8 cellular contexts compared by ENCODE assay signal in the genomic region with DNA sequence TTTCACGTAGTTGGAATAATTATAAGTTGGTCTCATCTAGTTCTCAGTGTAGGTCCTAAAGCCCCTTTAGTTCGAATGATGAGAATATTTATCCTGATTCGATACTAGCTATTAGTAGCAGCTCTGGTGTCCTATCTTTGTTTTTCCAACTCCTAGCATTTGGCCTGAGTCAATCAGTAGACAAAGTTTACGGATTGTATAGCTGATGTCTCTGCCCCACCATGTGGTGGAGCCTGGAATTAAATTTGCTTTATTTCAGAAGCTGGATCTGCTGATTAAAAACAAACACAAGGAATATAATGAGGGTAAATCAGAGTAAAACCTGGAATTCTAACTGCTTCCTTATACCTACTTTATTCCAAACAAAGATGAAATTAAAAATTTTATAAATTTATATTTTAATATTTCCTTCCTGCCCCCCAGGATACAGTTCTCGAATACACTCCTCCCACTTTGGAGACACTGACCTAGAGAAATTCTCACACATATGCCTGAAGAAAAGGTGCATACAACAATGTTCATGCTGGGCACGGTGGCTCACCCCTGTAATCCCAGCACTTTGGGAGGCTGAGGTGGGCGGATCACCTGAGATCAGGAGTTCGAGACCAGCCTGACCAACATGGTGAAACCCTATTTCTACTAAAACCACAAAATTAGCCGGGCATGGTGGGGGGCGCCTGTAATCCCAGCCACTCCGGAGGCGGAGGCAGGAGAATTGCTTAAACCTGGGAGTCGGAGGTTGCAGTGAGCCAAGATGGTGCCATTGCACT. TPM values are rescaled to one million over a fixed set of nuclear protein-coding genes. Genes with fewer than 3 reads are reported as not detected.
DNase-seq lines count a peak whose midpoint lies in the region; ATAC-seq, FAIRE-seq and TF ChIP-seq lines count a peak whose summit lies in the region.

No MANE protein-coding gene starts in this region.

- no peaks in the 10 kb centered on the region for H3K27me3 ChIP-seq in keratinocyte (ENCODE audit: control insufficient read depth, extremely low read depth, insufficient read depth, low read length)
- H3K27me3 ChIP-seq in upper lobe of right lung = no peaks in the 10 kb centered on the region

- no peaks in the 10 kb centered on the region for H3K79me2 ChIP-seq in keratinocyte (ENCODE audit: control insufficient read depth, insufficient read depth, low read length)

- ATAC-seq in upper lobe of right lung (peak; percentile 47), HG02970 (IDR thresholded peaks at IDR 0.05; ENCODE audit: low FRiP score, unreplicated experiment) (no peak), GM21529 (IDR thresholded peaks at IDR 0.05; ENCODE audit: unreplicated experiment) (no peak)

- H3K36me3 ChIP-seq in keratinocyte (ENCODE audit: control insufficient read depth in 2 of 2, extremely low read depth in 1 of 2, insufficient read depth in 2 of 2, low read length in 2 of 2) (no peaks in the 10 kb centered on the region), upper lobe of right lung (no peaks in the 10 kb centered on the region)

- intact Hi-C loops in upper lobe of right lung (cut with DNase I) = no loop called here

- in situ Hi-C loops in T47D (cut with HindIII; ENCODE audit: low pct_unique_long_range_greater_than_20kb, low sequenced_read_pairs) = no loop called here

- no peak overlapping the region for H3K27ac ChIP-seq in keratinocyte (ENCODE audit: control insufficient read depth, insufficient read depth, low read length)
- H3K27ac ChIP-seq in upper lobe of right lung = no peak overlapping the region

- H4K20me1 ChIP-seq in keratinocyte (ENCODE audit: control insufficient read depth, extremely low read depth, insufficient read depth, low read length) = no peaks in the 10 kb centered on the region

- DNase-seq in Ammon's horn (ENCODE audit: low spot score) = peak; percentile 66
- DNase-seq in NCI-H345 treated with DMSO at 0.1 percent for 48 hours (lab: John Stamatoyannopoulos, UW; ENCODE audit: unreplicated experiment) = peak; percentile 5
- DNase-seq in T47D (ENCODE audit: low read depth in 1 of 2, low spot score in 1 of 2) = peak; percentile 72 to 73
- DNase-seq in keratinocyte (ENCODE audit: low read depth, low spot score) = no peak
- no peak for DNase-seq in upper lobe of right lung

- H3K9me3 ChIP-seq in keratinocyte (ENCODE audit: control insufficient read depth, low read depth, low read length) = no peaks in the 10 kb centered on the region
- H3K9me3 ChIP-seq in upper lobe of right lung = no peaks in the 10 kb centered on the region

- H3K9ac ChIP-seq in keratinocyte (ENCODE audit: control insufficient read depth, extremely low read depth, insufficient read depth, low read length) = no peak overlapping the region

- H3K4me1 ChIP-seq in keratinocyte (ENCODE audit: control insufficient read depth, extremely low read depth, insufficient read depth, low read length) (peaks cover 19% of the 10 kb centered on the region), upper lobe of right lung (no peaks in the 10 kb centered on the region)

- dilution Hi-C loops in keratinocyte (cut with MboI; ENCODE audit: extremely low pct_ligation_motif_present, low sequenced_read_pairs) = no loop called here

- no peak overlapping the region for H2AFZ ChIP-seq in keratinocyte (ENCODE audit: control insufficient read depth, low read length)

- TF ChIP-seq CTCF in GM12873 (IDR thresholded peaks at IDR 0.05; ENCODE audit: insufficient read depth, low read depth, low read length, missing control alignments) (peak; percentile 47), keratinocyte (optimal IDR thresholded peaks at IDR 0.05 in 1 of 3, IDR thresholded peaks at IDR 0.05 in 1 of 3, conservative IDR thresholded peaks at IDR 0.05 in 1 of 3; ENCODE audit: extremely low read depth in 1 of 3, insufficient read depth in 2 of 3, low read length in 3 of 3) (peak; percentile 43 to 55 (median 43)), upper lobe of right lung (IDR thresholded peaks at IDR 0.05) (peak; percentile 63)

- no peak overlapping the region for H3K4me2 ChIP-seq in keratinocyte (ENCODE audit: control insufficient read depth, extremely low read depth, insufficient read depth, low read depth, low read length)

- no peak for FAIRE-seq in keratinocyte (lab: Jason Lieb, UNC)

- H3K9me1 ChIP-seq in keratinocyte (ENCODE audit: control insufficient read depth, extremely low read depth, insufficient read depth, low read length) = no peaks in the 10 kb centered on the region

- H3K4me3 ChIP-seq in keratinocyte (ENCODE audit: control insufficient read depth in 2 of 3, extremely low read depth in 1 of 3, insufficient read depth in 2 of 3, low read depth in 1 of 3, low read length in 3 of 3) = no peak overlapping the region
- no peak overlapping the region for H3K4me3 ChIP-seq in upper lobe of right lung

RNA-seq across cellular contexts. Expression of a gene that starts 7.6 kb away (rescaled TPM):
- 5.9 to 12.0 TPM (median 6.4 TPM) in 3 replicates for polyA plus RNA-seq in keratinocyte
- polyA plus RNA-seq in keratinocyte (2011; ENCODE audit: low read depth) = 23.2 TPM
- polyA plus RNA-seq in keratinocyte (2011; cell fraction: cytosol; rRNA removed) = 4.8 and 9.3 TPM in 2 replicates
- polyA plus RNA-seq in keratinocyte (2011; cell fraction: nucleus; rRNA removed) = 4.6 and 10.4 TPM in 2 replicates
- polyA plus RNA-seq in keratinocyte (2012; ENCODE audit: low replicate concordance) = 3.9 and 8.4 TPM in 2 replicates
- 0.82 to 4.6 TPM (median 0.85 TPM) in 3 replicates for polyA minus RNA-seq in keratinocyte
- 3.1 TPM for polyA minus RNA-seq in keratinocyte (2011; cell fraction: cytosol; rRNA and poly(A)+ RNA removed)
- 2.3 and 13.7 TPM in 2 replicates for polyA minus RNA-seq in keratinocyte (2011; cell fraction: nucleus; rRNA and poly(A)+ RNA removed)
- 7.0 TPM for total RNA-seq in upper lobe of right lung

RNA-seq across cellular contexts. Expression of a gene that starts 9.4 kb away (rescaled TPM):
- polyA plus RNA-seq in keratinocyte = 6.2 to 12.1 TPM (median 10.9 TPM) in 3 replicates
- 13.0 TPM for polyA plus RNA-seq in keratinocyte (2011; ENCODE audit: low read depth)
- 3.9 and 9.4 TPM in 2 replicates for polyA plus RNA-seq in keratinocyte (2011; cell fraction: cytosol; rRNA removed)
- 17.7 and 20.1 TPM in 2 replicates for polyA plus RNA-seq in keratinocyte (2011; cell fraction: nucleus; rRNA removed)
- polyA plus RNA-seq in keratinocyte (2012; ENCODE audit: low replicate concordance) = 7.0 and 12.4 TPM in 2 replicates
- 8.3 to 43.0 TPM (median 26.8 TPM) in 3 replicates for polyA minus RNA-seq in keratinocyte
- polyA minus RNA-seq in keratinocyte (2011; cell fraction: cytosol; rRNA and poly(A)+ RNA removed) = 17.3 TPM
- 33.6 and 73.1 TPM in 2 replicates for polyA minus RNA-seq in keratinocyte (2011; cell fraction: nucleus; rRNA and poly(A)+ RNA removed)
- 58.9 TPM for total RNA-seq in upper lobe of right lung

Comparison
In these comparisons a context has a peak if more than half of its experiments do, and no peak if none do; other contexts are left out.
1. DNase-seq: peak in Ammon's horn (single experiment), NCI-H345 treated with DMSO at 0.1 percent for 48 hours (single experiment) and T47D (2 of 2); none in keratinocyte (single experiment) and upper lobe of right lung (single experiment).
2. Peak in every context shown above with its lines, with median percentiles within 50 percentile points of each other: CTCF ChIP-seq.